Comparison of ENCODE assay signal across 1 cellular context in genomic region chr7:123557631-123558505, GRCh38.
TF ChIP-seq lines count a peak whose summit lies in the region.

NDUFA5 (minus strand) TSS chr7:123557818; CDS start chr7:123557795, 23 bp downstream.

TF ChIP-seq in K562, 482 proteins besides CTCF, POLR2A, EP300 and RAD21 (continued from another document and continues in another):
- no peak for TF ChIP-seq CHAMP1 (IDR thresholded peaks at IDR 0.05)
- TF ChIP-seq ZC3H8 (IDR thresholded peaks at IDR 0.05): no peak
- TF ChIP-seq ZNF316 (IDR thresholded peaks at IDR 0.05): no peak
- TF ChIP-seq PPARD (CRISPR knock-in tag; IDR thresholded peaks at IDR 0.05): no peak
- TF ChIP-seq ZNF778 (CRISPR knock-in tag; IDR thresholded peaks at IDR 0.05): no peak
- 0 out of 2 replicates have a peak, but pooled peaks have one; percentile 39 for TF ChIP-seq MTA1 (IDR thresholded peaks at IDR 0.05; ENCODE audit: borderline replicate concordance)
- no peak for TF ChIP-seq SAFB2 (IDR thresholded peaks at IDR 0.05; ENCODE audit: borderline replicate concordance, low read depth, low read length, severe bottlenecking)
- TF ChIP-seq KLF6 (CRISPR knock-in tag; IDR thresholded peaks at IDR 0.05; ENCODE audit: borderline replicate concordance): no peak
- peak; percentile 98 for TF ChIP-seq MXI1 (IDR thresholded peaks at IDR 0.05; ENCODE audit: low read depth, low read length)
- 0 out of 2 replicates have a peak, but pooled peaks have one; percentile 25 for TF ChIP-seq CEBPZ (IDR thresholded peaks at IDR 0.05; ENCODE audit: borderline replicate concordance, low read depth, low read length)
- TF ChIP-seq, protein P1, sequence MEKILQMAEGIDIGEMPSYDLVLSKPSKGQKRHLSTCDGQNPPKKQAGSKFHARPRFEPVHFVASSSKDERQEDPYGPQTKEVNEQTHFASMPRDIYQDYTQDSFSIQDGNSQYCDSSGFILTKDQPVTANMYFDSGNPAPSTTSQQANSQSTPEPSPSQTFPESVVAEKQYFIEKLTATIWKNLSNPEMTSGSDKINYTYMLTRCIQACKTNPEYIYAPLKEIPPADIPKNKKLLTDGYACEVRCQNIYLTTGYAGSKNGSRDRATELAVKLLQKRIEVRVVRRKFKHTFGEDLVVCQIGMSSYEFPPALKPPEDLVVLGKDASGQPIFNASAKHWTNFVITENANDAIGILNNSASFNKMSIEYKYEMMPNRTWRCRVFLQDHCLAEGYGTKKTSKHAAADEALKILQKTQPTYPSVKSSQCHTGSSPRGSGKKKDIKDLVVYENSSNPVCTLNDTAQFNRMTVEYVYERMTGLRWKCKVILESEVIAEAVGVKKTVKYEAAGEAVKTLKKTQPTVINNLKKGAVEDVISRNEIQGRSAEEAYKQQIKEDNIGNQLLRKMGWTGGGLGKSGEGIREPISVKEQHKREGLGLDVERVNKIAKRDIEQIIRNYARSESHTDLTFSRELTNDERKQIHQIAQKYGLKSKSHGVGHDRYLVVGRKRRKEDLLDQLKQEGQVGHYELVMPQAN (IDR thresholded peaks at IDR 0.05; ENCODE audit: borderline replicate concordance): peak; percentile 91
- TF ChIP-seq, protein P2, sequence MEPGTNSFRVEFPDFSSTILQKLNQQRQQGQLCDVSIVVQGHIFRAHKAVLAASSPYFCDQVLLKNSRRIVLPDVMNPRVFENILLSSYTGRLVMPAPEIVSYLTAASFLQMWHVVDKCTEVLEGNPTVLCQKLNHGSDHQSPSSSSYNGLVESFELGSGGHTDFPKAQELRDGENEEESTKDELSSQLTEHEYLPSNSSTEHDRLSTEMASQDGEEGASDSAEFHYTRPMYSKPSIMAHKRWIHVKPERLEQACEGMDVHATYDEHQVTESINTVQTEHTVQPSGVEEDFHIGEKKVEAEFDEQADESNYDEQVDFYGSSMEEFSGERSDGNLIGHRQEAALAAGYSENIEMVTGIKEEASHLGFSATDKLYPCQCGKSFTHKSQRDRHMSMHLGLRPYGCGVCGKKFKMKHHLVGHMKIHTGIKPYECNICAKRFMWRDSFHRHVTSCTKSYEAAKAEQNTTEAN (CRISPR knock-in tag; IDR thresholded peaks at IDR 0.05): no peak
- peak; percentile 99 for TF ChIP-seq RBBP5 (IDR thresholded peaks at IDR 0.05; ENCODE audit: borderline replicate concordance, insufficient read depth, low read length, poor library complexity, severe bottlenecking)
- TF ChIP-seq IRF1 (CRISPR knock-in tag; IDR thresholded peaks at IDR 0.05; ENCODE audit: borderline replicate concordance): no peak
- peak; percentile 41; the same call in 1 of the 2 replicates for TF ChIP-seq MAFK (IDR thresholded peaks at IDR 0.05; ENCODE audit: low read length)
- peak; percentile 36 to 84; a peak in 2 of 4 replicates for TF ChIP-seq FOXK2 (conservative IDR thresholded peaks at IDR 0.05 in 1 of 2, IDR thresholded peaks at IDR 0.05 in 1 of 2; ENCODE audit: low read depth in 2 of 2)
- no peak for TF ChIP-seq TFE3 (CRISPR knock-in tag; IDR thresholded peaks at IDR 0.05)
- TF ChIP-seq, protein P3, sequence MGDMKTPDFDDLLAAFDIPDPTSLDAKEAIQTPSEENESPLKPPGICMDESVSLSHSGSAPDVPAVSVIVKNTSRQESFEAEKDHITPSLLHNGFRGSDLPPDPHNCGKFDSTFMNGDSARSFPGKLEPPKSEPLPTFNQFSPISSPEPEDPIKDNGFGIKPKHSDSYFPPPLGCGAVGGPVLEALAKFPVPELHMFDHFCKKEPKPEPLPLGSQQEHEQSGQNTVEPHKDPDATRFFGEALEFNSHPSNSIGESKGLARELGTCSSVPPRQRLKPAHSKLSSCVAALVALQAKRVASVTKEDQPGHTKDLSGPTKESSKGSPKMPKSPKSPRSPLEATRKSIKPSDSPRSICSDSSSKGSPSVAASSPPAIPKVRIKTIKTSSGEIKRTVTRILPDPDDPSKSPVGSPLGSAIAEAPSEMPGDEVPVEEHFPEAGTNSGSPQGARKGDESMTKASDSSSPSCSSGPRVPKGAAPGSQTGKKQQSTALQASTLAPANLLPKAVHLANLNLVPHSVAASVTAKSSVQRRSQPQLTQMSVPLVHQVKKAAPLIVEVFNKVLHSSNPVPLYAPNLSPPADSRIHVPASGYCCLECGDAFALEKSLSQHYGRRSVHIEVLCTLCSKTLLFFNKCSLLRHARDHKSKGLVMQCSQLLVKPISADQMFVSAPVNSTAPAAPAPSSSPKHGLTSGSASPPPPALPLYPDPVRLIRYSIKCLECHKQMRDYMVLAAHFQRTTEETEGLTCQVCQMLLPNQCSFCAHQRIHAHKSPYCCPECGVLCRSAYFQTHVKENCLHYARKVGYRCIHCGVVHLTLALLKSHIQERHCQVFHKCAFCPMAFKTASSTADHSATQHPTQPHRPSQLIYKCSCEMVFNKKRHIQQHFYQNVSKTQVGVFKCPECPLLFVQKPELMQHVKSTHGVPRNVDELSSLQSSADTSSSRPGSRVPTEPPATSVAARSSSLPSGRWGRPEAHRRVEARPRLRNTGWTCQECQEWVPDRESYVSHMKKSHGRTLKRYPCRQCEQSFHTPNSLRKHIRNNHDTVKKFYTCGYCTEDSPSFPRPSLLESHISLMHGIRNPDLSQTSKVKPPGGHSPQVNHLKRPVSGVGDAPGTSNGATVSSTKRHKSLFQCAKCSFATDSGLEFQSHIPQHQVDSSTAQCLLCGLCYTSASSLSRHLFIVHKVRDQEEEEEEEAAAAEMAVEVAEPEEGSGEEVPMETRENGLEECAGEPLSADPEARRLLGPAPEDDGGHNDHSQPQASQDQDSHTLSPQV (IDR thresholded peaks at IDR 0.05): no peak
- TF ChIP-seq GATAD2A (IDR thresholded peaks at IDR 0.05): no peak
- TF ChIP-seq, protein P4, sequence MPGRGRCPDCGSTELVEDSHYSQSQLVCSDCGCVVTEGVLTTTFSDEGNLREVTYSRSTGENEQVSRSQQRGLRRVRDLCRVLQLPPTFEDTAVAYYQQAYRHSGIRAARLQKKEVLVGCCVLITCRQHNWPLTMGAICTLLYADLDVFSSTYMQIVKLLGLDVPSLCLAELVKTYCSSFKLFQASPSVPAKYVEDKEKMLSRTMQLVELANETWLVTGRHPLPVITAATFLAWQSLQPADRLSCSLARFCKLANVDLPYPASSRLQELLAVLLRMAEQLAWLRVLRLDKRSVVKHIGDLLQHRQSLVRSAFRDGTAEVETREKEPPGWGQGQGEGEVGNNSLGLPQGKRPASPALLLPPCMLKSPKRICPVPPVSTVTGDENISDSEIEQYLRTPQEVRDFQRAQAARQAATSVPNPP (IDR thresholded peaks at IDR 0.05; ENCODE audit: borderline replicate concordance, insufficient read depth, insufficient read length): no peak
- TF ChIP-seq ZNF586 (CRISPR knock-in tag; conservative IDR thresholded peaks at IDR 0.05): no peak
- no peak for TF ChIP-seq PCBP1 (IDR thresholded peaks at IDR 0.05; ENCODE audit: low read depth, low read length, poor library complexity, severe bottlenecking)
- TF ChIP-seq, protein P5, sequence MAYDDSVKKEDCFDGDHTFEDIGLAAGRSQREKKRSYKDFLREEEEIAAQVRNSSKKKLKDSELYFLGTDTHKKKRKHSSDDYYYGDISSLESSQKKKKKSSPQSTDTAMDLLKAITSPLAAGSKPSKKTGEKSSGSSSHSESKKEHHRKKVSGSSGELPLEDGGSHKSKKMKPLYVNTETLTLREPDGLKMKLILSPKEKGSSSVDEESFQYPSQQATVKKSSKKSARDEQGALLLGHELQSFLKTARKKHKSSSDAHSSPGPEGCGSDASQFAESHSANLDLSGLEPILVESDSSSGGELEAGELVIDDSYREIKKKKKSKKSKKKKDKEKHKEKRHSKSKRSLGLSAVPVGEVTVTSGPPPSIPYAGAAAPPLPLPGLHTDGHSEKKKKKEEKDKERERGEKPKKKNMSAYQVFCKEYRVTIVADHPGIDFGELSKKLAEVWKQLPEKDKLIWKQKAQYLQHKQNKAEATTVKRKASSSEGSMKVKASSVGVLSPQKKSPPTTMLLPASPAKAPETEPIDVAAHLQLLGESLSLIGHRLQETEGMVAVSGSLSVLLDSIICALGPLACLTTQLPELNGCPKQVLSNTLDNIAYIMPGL (CRISPR knock-in tag; IDR thresholded peaks at IDR 0.05): peak; percentile 89
- peak; percentile 98 for TF ChIP-seq PHF8 (IDR thresholded peaks at IDR 0.05; ENCODE audit: borderline replicate concordance, low read length)
- TF ChIP-seq, protein P6, sequence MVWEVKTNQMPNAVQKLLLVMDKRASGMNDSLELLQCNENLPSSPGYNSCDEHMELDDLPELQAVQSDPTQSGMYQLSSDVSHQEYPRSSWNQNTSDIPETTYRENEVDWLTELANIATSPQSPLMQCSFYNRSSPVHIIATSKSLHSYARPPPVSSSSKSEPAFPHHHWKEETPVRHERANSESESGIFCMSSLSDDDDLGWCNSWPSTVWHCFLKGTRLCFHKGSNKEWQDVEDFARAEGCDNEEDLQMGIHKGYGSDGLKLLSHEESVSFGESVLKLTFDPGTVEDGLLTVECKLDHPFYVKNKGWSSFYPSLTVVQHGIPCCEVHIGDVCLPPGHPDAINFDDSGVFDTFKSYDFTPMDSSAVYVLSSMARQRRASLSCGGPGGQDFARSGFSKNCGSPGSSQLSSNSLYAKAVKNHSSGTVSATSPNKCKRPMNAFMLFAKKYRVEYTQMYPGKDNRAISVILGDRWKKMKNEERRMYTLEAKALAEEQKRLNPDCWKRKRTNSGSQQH (CRISPR knock-in tag; IDR thresholded peaks at IDR 0.05): no peak; the same call in 1 of the 2 replicates
- no peak for TF ChIP-seq BCLAF1 (IDR thresholded peaks at IDR 0.05; ENCODE audit: borderline replicate concordance in 1 of 2, control insufficient read depth in 1 of 2, low read depth in 2 of 2, low read length in 1 of 2)
- TF ChIP-seq ZC3H4 (CRISPR knock-in tag; IDR thresholded peaks at IDR 0.05; ENCODE audit: borderline replicate concordance): no peak
- TF ChIP-seq RB1 (IDR thresholded peaks at IDR 0.05; ENCODE audit: low read depth): peak; percentile 56
